8 cellular contexts compared by ENCODE assay signal in the genomic region with DNA sequence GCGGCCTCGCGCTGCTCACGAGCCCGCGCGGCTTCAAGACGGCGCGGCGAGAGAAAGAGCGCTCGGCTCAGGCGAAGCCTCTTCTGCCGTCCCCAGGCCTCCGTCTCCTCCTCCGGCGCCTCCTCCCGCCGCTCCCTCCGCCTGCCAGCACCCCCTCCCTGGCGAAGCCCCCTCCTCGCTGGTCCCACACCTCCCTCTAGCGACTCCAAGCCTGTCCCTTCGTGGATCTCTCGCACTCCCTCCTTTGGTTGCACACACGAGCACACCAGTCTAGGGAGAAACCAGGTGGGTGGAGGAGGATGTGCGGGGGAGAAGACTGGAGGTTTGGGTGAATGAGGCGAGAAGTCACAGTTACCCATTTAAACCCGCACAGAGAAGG. TPM values are rescaled to one million over a fixed set of nuclear protein-coding genes. Genes with fewer than 3 reads are reported as not detected.
DNase-seq lines count a peak whose midpoint lies in the region; ATAC-seq and TF ChIP-seq lines count a peak whose summit lies in the region.

A gene (minus strand): TSS at position 57 of the 379 bp plus-strand sequence. CDS start 670 bp downstream, outside the sequence.

- ATAC-seq in GM18867 (IDR thresholded peaks at IDR 0.05; ENCODE audit: unreplicated experiment): peak; percentile 50
- ATAC-seq in HG03135 (IDR thresholded peaks at IDR 0.05; ENCODE audit: unreplicated experiment): peak; percentile 38

- CTCF ChIA-PET in AG04450 (lab: Charles Lee): interaction anchor here (0.6 to 1.8 kb wide), 2 partner anchors 10 to 214 kb away, joined by 3 to 7 read pairs; no protein-coding TSS in a partner anchor

- TF ChIP-seq CTCF in AG04450 (IDR thresholded peaks at IDR 0.05; ENCODE audit: low read depth, low read length): peak; percentile 68

- no peak for DNase-seq in AG04450 (ENCODE audit: low read depth, low spot score)
- peak; percentile 56 for DNase-seq in NCI-H2227 treated with DMSO at 0.1 percent for 48 hours (lab: John Stamatoyannopoulos, UW)
- peak; percentile 75 for DNase-seq in activated CD4-positive, alpha-beta T cell treated with anti-CD3 and anti-CD28 coated beads for 1 hour
- DNase-seq in kidney tubule cell (ENCODE audit: low spot score): peak; percentile 89
- DNase-seq in stimulated activated CD4-positive, alpha-beta T cell treated with anti-CD3 and anti-CD28 coated beads, Interleukin-1b, Interleukin-23, amount 100 ng/mL, for 1 hour (ENCODE audit: low read depth in 2 of 2): peak; percentile 51 to 68

- peak within 1 kb of the TSS; percentile 99 for H3K4me3 ChIP-seq in AG04450 (ENCODE audit: low read depth, low read length)

- no peaks in the 10 kb centered on the region for H3K27me3 ChIP-seq in AG04450 (ENCODE audit: control insufficient read depth, insufficient read depth, low read length)

- peak within 1 kb of the TSS; percentile 99 for H3K27ac ChIP-seq in AG04450 (ENCODE audit: low read depth, low read length)
- peak within 1 kb of the TSS; percentile 94 for H3K27ac ChIP-seq in cingulate gyrus (ENCODE audit: low read depth, low read length)

- POLR2A ChIA-PET in AG04450 (lab: Yijun Ruan, JAX): interaction anchor here (0.6 to 1.2 kb wide), 4 partner anchors 214 to 603 kb away, joined by 3 to 4 read pairs (median 3); no protein-coding TSS in a partner anchor

- H3K9me3 ChIP-seq in AG04450 (ENCODE audit: control insufficient read depth, insufficient read depth, low read length): no peaks in the 10 kb centered on the region; the same call in 1 of the 2 replicates

RNA-seq across cellular contexts. Expression of the gene that starts here (rescaled TPM):
- 77.7 and 105 TPM in 2 replicates for polyA plus RNA-seq in AG04450 (2011; rRNA removed)
- polyA minus RNA-seq in AG04450 (2011; rRNA and poly(A)+ RNA removed): 88.7 and 131 TPM in 2 replicates
